In genomic region chr16:397736-398332, GRCh38 we compare ENCODE assay signal across 1 cellular context.
TF ChIP-seq lines count a peak whose summit lies in the region.

No MANE protein-coding gene starts in this region.

TF ChIP-seq in K562, 482 proteins besides CTCF, POLR2A, EP300 and RAD21:
- peak; percentile 73 for TF ChIP-seq CTCFL (IDR thresholded peaks at IDR 0.05; ENCODE audit: borderline replicate concordance, insufficient read depth, low read depth, low read length, poor library complexity, severe bottlenecking)
- 0 out of 4 replicates have a peak, but pooled peaks of 1 of the 2 experiments have one; percentile 26 for TF ChIP-seq NONO (IDR thresholded peaks at IDR 0.05; ENCODE audit: low read depth in 2 of 2, low read length in 1 of 2)
- TF ChIP-seq, protein P1, sequence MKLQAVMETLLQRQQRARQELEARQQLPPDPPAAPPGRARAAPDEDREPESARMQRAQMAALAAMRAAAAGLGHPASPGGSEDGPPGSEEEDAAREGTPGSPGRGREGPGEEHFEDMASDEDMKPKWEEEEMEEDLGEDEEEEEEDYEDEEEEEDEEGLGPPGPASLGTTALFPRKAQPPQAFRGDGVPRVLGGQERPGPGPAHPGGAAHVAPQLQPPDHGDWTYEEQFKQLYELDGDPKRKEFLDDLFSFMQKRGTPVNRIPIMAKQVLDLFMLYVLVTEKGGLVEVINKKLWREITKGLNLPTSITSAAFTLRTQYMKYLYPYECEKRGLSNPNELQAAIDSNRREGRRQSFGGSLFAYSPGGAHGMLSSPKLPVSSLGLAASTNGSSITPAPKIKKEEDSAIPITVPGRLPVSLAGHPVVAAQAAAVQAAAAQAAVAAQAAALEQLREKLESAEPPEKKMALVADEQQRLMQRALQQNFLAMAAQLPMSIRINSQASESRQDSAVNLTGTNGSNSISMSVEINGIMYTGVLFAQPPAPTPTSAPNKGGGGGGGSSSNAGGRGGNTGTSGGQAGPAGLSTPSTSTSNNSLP (IDR thresholded peaks at IDR 0.05; ENCODE audit: borderline replicate concordance, low read depth, low read length), result no peak
- peak; percentile 94 for TF ChIP-seq VEZF1 (CRISPR knock-in tag; IDR thresholded peaks at IDR 0.05)
- TF ChIP-seq AFF1 (IDR thresholded peaks at IDR 0.05; ENCODE audit: low read depth in 1 of 2, partially characterized antibody in 2 of 2), result peak in 1 of 2 experiments; percentile 40
- TF ChIP-seq KDM5B (IDR thresholded peaks at IDR 0.05; ENCODE audit: insufficient replicate concordance, low read depth, low read length), result no peak
- TF ChIP-seq KAT7 (CRISPR knock-in tag; IDR thresholded peaks at IDR 0.05; ENCODE audit: borderline replicate concordance), result 0 out of 2 replicates have a peak, but pooled peaks have one; percentile 34
- TF ChIP-seq TFAP4 (CRISPR knock-in tag; IDR thresholded peaks at IDR 0.05; ENCODE audit: borderline replicate concordance), result peak; percentile 54; the same call in 1 of the 2 replicates
- 0 out of 2 replicates have a peak, but pooled peaks have one; percentile 6 for TF ChIP-seq TEAD4 (IDR thresholded peaks at IDR 0.05; ENCODE audit: low read length)
- no peak for TF ChIP-seq TEAD4 (CRISPR knock-in tag; IDR thresholded peaks at IDR 0.05; ENCODE audit: borderline replicate concordance)
- TF ChIP-seq ZNF79 (CRISPR knock-in tag; IDR thresholded peaks at IDR 0.05; ENCODE audit: low read depth), result no peak
- TF ChIP-seq ZFPM2 (CRISPR knock-in tag; IDR thresholded peaks at IDR 0.05), result no peak
- peak in 1 of 3 experiments; percentile 29 for TF ChIP-seq YY1 (IDR thresholded peaks at IDR 0.05; ENCODE audit: borderline replicate concordance in 1 of 3, control insufficient read depth in 1 of 3, extremely low read depth in 1 of 3, insufficient read depth in 3 of 3, insufficient read length in 1 of 3, insufficient replicate concordance in 2 of 3, low read depth in 1 of 3, low read length in 2 of 3)
- peak; percentile 15; the same call in 1 of the 2 replicates for TF ChIP-seq ZFX (CRISPR knock-in tag; IDR thresholded peaks at IDR 0.05)
- TF ChIP-seq EP400 (IDR thresholded peaks at IDR 0.05), result peak; percentile 44
- 0 out of 2 replicates have a peak, but pooled peaks have one; percentile 9 for TF ChIP-seq SMC3 (conservative IDR thresholded peaks at IDR 0.05; ENCODE audit: insufficient read depth, low read depth, low read length)
- 0 out of 4 replicates have a peak, but pooled peaks of 1 of the 2 experiments have one; percentile 26 for TF ChIP-seq MAZ (CRISPR knock-in tag; conservative IDR thresholded peaks at IDR 0.05 in 1 of 2, IDR thresholded peaks at IDR 0.05 in 1 of 2)
- 0 out of 2 replicates have a peak, but pooled peaks have one; percentile 8 for TF ChIP-seq ZNF3 (CRISPR knock-in tag; IDR thresholded peaks at IDR 0.05)
- TF ChIP-seq SIX5 (IDR thresholded peaks at IDR 0.05; ENCODE audit: borderline replicate concordance in 1 of 2, insufficient read depth in 1 of 2, low read depth in 1 of 2, low read length in 2 of 2), result peak in 1 of 2 experiments; percentile 16; a peak in 2 of 4 replicates
- no peak for TF ChIP-seq SOX6 (IDR thresholded peaks at IDR 0.05)
- TF ChIP-seq HNRNPK (IDR thresholded peaks at IDR 0.05; ENCODE audit: low read depth, low read length, poor library complexity, severe bottlenecking), result peak; percentile 78
- TF ChIP-seq PCBP1 (IDR thresholded peaks at IDR 0.05; ENCODE audit: low read depth, low read length, poor library complexity, severe bottlenecking), result peak; percentile 97
- 0 out of 2 replicates have a peak, but pooled peaks have one; percentile 40 for TF ChIP-seq MYNN (IDR thresholded peaks at IDR 0.05)
- TF ChIP-seq MYNN (CRISPR knock-in tag; IDR thresholded peaks at IDR 0.05), result no peak
- TF ChIP-seq CTBP1 (IDR thresholded peaks at IDR 0.05; ENCODE audit: borderline replicate concordance), result 0 out of 2 replicates have a peak, but pooled peaks have one; percentile 9
- TF ChIP-seq TCF3 (CRISPR knock-in tag; IDR thresholded peaks at IDR 0.05), result 0 out of 2 replicates have a peak, but pooled peaks have one; percentile 8
- peak; percentile 24; the same call in 1 of the 2 replicates for TF ChIP-seq CREM (IDR thresholded peaks at IDR 0.05; ENCODE audit: low read depth)
- TF ChIP-seq, protein P2, sequence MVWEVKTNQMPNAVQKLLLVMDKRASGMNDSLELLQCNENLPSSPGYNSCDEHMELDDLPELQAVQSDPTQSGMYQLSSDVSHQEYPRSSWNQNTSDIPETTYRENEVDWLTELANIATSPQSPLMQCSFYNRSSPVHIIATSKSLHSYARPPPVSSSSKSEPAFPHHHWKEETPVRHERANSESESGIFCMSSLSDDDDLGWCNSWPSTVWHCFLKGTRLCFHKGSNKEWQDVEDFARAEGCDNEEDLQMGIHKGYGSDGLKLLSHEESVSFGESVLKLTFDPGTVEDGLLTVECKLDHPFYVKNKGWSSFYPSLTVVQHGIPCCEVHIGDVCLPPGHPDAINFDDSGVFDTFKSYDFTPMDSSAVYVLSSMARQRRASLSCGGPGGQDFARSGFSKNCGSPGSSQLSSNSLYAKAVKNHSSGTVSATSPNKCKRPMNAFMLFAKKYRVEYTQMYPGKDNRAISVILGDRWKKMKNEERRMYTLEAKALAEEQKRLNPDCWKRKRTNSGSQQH (CRISPR knock-in tag; IDR thresholded peaks at IDR 0.05), result no peak
- TF ChIP-seq ADNP (tag; IDR thresholded peaks at IDR 0.05), result no peak
- peak; percentile 40; the same call in 1 of the 2 replicates for TF ChIP-seq SP1 (CRISPR knock-in tag; IDR thresholded peaks at IDR 0.05)
- 0 out of 2 replicates have a peak, but pooled peaks have one; percentile 19 for TF ChIP-seq ARID1B (IDR thresholded peaks at IDR 0.05)
- TF ChIP-seq, protein P3, sequence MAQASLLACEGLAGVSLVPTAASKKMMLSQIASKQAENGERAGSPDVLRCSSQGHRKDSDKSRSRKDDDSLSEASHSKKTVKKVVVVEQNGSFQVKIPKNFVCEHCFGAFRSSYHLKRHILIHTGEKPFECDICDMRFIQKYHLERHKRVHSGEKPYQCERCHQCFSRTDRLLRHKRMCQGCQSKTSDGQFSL (CRISPR knock-in tag; IDR thresholded peaks at IDR 0.05), result no peak; the same call in 1 of the 2 replicates
- TF ChIP-seq, protein P3 (tag; IDR thresholded peaks at IDR 0.05), result peak in 1 of 2 experiments; percentile 95; a peak in 2 of 4 replicates
- TF ChIP-seq ZNF12 (CRISPR knock-in tag; IDR thresholded peaks at IDR 0.05), result 0 out of 2 replicates have a peak, but pooled peaks have one; percentile 25
TF ChIP-seq in K562: peak in this region for 24.
